ENCODE assay signal across 21 cellular contexts in genomic region chr1:41638086-41639024, GRCh38.
DNase-seq lines count a peak whose midpoint lies in the region; ATAC-seq lines count a peak whose summit lies in the region.
"Had no signal": no experiment of that assay in that cellular context is flagged by ENCODE, and none has a peak within 500 bp of the region (broad histone marks: within the 10 kb centered on the region; RNA-seq: fewer than 3 reads in every experiment).

No MANE protein-coding gene starts in this region.

- DNase-seq in activated CD4-positive, alpha-beta T cell treated with anti-CD3 and anti-CD28 coated beads for 36 hours = peak; percentile 48
- DNase-seq in activated CD4-positive, alpha-beta T cell treated with anti-CD3 and anti-CD28 coated beads for 4 hours = no peak
- peak; percentile 42 for DNase-seq in Daoy (ENCODE audit: low read depth)
- DNase-seq in activated T-helper 1 cell treated with anti-CD3 and anti-CD28 coated beads, Interleukin-12 subunit alpha, Interleukin-12 subunit beta, Interleukin-2, Interleukin-4 antibody, amounts not matched to agents 30 ng/mL and 10 ng/mL and 1 ng/mL, durations not matched to agents 14 hours and 24 hours and 36 hours (ENCODE audit: low spot score) = no peak
- peak; percentile 74 for DNase-seq in mesenteric fat pad (ENCODE audit: low spot score)
- no peak for DNase-seq in NCI-H1105 (lab: John Stamatoyannopoulos, UW)
- DNase-seq: 8988T; central memory CD4-positive, alpha-beta T cell; effector CD8-positive, alpha-beta T cell; lower lobe of right lung; NCI-H1092 treated with DMSO at 0.1 percent for 48 hours; NCI-H2107; NCI-H69; SJCRH30; stimulated activated naive CD4-positive, alpha-beta T cell; transverse colon had no signal

- no peak overlapping the region for H3K27ac Mint-ChIP-seq in activated CD4-positive, alpha-beta T cell treated with anti-CD3 and anti-CD28 coated beads for 36 hours
- H3K27ac Mint-ChIP-seq in activated T-helper 1 cell treated with anti-CD3 and anti-CD28 coated beads, Interleukin-12 subunit alpha, Interleukin-12 subunit beta, Interleukin-2, Interleukin-4 antibody, amounts not matched to agents 30 ng/mL and 10 ng/mL and 1 ng/mL, durations not matched to agents 14 hours and 24 hours and 36 hours = peak overlapping the region; percentile 88

- H3K9me3 Mint-ChIP-seq in activated CD4-positive, alpha-beta T cell treated with anti-CD3 and anti-CD28 coated beads for 36 hours (ENCODE audit: low read depth) = no peaks in the 10 kb centered on the region
- no peaks in the 10 kb centered on the region for H3K9me3 Mint-ChIP-seq in activated T-helper 1 cell treated with anti-CD3 and anti-CD28 coated beads, Interleukin-12 subunit alpha, Interleukin-12 subunit beta, Interleukin-2, Interleukin-4 antibody, amounts not matched to agents 30 ng/mL and 10 ng/mL and 1 ng/mL, durations not matched to agents 14 hours and 24 hours and 36 hours
- H3K9me3 Mint-ChIP-seq: CD14-positive monocyte, IgD-negative memory B cell, neural crest cell had no signal

- CTCF ChIA-PET in activated CD4-positive, alpha-beta T cell treated with anti-CD3 and anti-CD28 coated beads for 36 hours (lab: Charles Lee) = interaction anchor here (0.6 to 0.7 kb wide), 2 partner anchors 62 to 1547 kb away, joined by 3 read pairs; no protein-coding TSS in a partner anchor

- H3K4me3 Mint-ChIP-seq in activated CD4-positive, alpha-beta T cell treated with anti-CD3 and anti-CD28 coated beads for 36 hours = peak overlapping the region; percentile 62
- H3K4me3 Mint-ChIP-seq in activated T-helper 1 cell treated with anti-CD3 and anti-CD28 coated beads, Interleukin-12 subunit alpha, Interleukin-12 subunit beta, Interleukin-2, Interleukin-4 antibody, amounts not matched to agents 30 ng/mL and 10 ng/mL and 1 ng/mL, durations not matched to agents 14 hours and 24 hours and 36 hours = peak overlapping the region; percentile 62
- H3K4me3 Mint-ChIP-seq: CD14-positive monocyte, neural crest cell had no signal

- intact Hi-C loops in activated CD4-positive, alpha-beta T cell treated with anti-CD3 and anti-CD28 coated beads for 36 hours (cut with DNase I, micrococcal nuclease) = loop anchor here (1.0 to 10.0 kb wide), 10 partner anchors 11 to 396 kb away; partner anchors contain the start of gene HIVEP3 (in 1 of the 2)
- intact Hi-C loops in activated T-helper 1 cell treated with anti-CD3 and anti-CD28 coated beads, Interleukin-12 subunit alpha, Interleukin-12 subunit beta, Interleukin-2, Interleukin-4 antibody, amounts not matched to agents 30 ng/mL and 10 ng/mL and 1 ng/mL, durations not matched to agents 14 hours and 24 hours and 36 hours (cut with micrococcal nuclease) = loop anchor here (1.0 to 10.0 kb wide), 9 partner anchors 11 to 396 kb away; no protein-coding TSS in a partner anchor

- POLR2A ChIA-PET in activated CD4-positive, alpha-beta T cell treated with anti-CD3 and anti-CD28 coated beads for 36 hours (lab: Charles Lee) = interaction anchor here (0.6 to 1.2 kb wide), 7 partner anchors 18 to 287 kb away, joined by 3 to 6 read pairs (median 4); no protein-coding TSS in a partner anchor

- peaks cover 28% of the 10 kb centered on the region for H3K36me3 Mint-ChIP-seq in activated CD4-positive, alpha-beta T cell treated with anti-CD3 and anti-CD28 coated beads for 36 hours (ENCODE audit: low read depth)
- H3K36me3 Mint-ChIP-seq in activated T-helper 1 cell treated with anti-CD3 and anti-CD28 coated beads, Interleukin-12 subunit alpha, Interleukin-12 subunit beta, Interleukin-2, Interleukin-4 antibody, amounts not matched to agents 30 ng/mL and 10 ng/mL and 1 ng/mL, durations not matched to agents 14 hours and 24 hours and 36 hours (ENCODE audit: low read depth) = peaks cover 38% of the 10 kb centered on the region
- H3K36me3 Mint-ChIP-seq: IgD-negative memory B cell had no signal

- peaks cover 24% of the 10 kb centered on the region for H3K4me1 Mint-ChIP-seq in activated CD4-positive, alpha-beta T cell treated with anti-CD3 and anti-CD28 coated beads for 36 hours
- H3K4me1 Mint-ChIP-seq in activated T-helper 1 cell treated with anti-CD3 and anti-CD28 coated beads, Interleukin-12 subunit alpha, Interleukin-12 subunit beta, Interleukin-2, Interleukin-4 antibody, amounts not matched to agents 30 ng/mL and 10 ng/mL and 1 ng/mL, durations not matched to agents 14 hours and 24 hours and 36 hours (ENCODE audit: low read depth) = peaks cover 49% of the 10 kb centered on the region

- ATAC-seq in activated CD4-positive, alpha-beta T cell treated with anti-CD3 and anti-CD28 coated beads for 36 hours = no peak
- ATAC-seq in GM21786 (IDR thresholded peaks at IDR 0.05; ENCODE audit: unreplicated experiment) (no peak), HG03280 (IDR thresholded peaks at IDR 0.05; ENCODE audit: unreplicated experiment) (no peak)

- no peaks in the 10 kb centered on the region for H3K27me3 Mint-ChIP-seq in activated CD4-positive, alpha-beta T cell treated with anti-CD3 and anti-CD28 coated beads for 36 hours
- no peaks in the 10 kb centered on the region for H3K27me3 Mint-ChIP-seq in activated T-helper 1 cell treated with anti-CD3 and anti-CD28 coated beads, Interleukin-12 subunit alpha, Interleukin-12 subunit beta, Interleukin-2, Interleukin-4 antibody, amounts not matched to agents 30 ng/mL and 10 ng/mL and 1 ng/mL, durations not matched to agents 14 hours and 24 hours and 36 hours (ENCODE audit: insufficient read depth)
- H3K27me3 Mint-ChIP-seq: IgD-negative memory B cell had no signal

Comparison
In these comparisons a context has a peak if more than half of its experiments do, and no peak if none do; other contexts are left out.
1. DNase-seq: peak in activated CD4-positive, alpha-beta T cell treated with anti-CD3 and anti-CD28 coated beads for 36 hours (single experiment), Daoy (single experiment) and mesenteric fat pad (single experiment); none in activated CD4-positive, alpha-beta T cell treated with anti-CD3 and anti-CD28 coated beads for 4 hours (0 of 2), activated T-helper 1 cell treated with anti-CD3 and anti-CD28 coated beads, Interleukin-12 subunit alpha, Interleukin-12 subunit beta, Interleukin-2, Interleukin-4 antibody, amounts not matched to agents 30 ng/mL and 10 ng/mL and 1 ng/mL, durations not matched to agents 14 hours and 24 hours and 36 hours (single experiment) and NCI-H1105 (single experiment).